10 cellular contexts compared by ENCODE assay signal in the genomic region with DNA sequence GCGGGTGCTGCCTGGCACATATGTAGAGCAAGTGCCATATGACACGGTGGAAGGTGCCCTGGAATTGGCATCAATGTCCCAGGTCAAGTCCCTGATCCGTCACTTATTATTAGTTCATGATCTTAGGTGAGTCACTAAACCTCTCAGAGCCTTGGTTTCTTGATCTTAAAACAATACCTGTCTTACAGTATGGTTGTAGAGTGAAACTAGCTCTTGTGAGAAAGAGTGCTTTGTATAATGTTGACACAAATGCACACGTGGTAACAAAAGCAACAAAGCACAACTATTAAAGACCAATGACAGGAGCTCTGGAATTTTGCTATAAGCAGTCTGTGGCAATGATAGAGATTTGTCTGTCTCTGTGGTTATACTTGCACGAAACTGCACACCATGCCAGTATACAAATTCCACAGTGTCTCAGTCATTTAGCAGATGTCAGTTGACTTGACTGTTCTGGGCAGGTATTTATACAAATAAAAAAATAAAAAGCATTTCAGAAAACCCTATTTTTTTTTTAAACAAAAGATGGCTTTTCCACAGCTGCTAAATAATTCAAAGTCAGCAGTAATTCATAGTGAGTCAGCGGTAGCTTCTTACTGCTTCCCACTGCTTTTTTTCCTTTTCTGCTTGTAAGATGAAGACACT. TPM values are rescaled to one million over a fixed set of nuclear protein-coding genes. Genes with fewer than 3 reads are reported as not detected.
DNase-seq lines count a peak whose midpoint lies in the region; ATAC-seq and TF ChIP-seq lines count a peak whose summit lies in the region.
"Had no signal": no experiment of that assay in that cellular context is flagged by ENCODE, and none has a peak within 500 bp of the region (broad histone marks: within the 10 kb centered on the region; RNA-seq: fewer than 3 reads in every experiment).

No MANE protein-coding gene starts in this region.

- H3K27me3 ChIP-seq in colonic mucosa: no peaks in the 10 kb centered on the region
- H3K27me3 ChIP-seq in BE2C: no peaks in the 10 kb centered on the region

- ATAC-seq in HG02981 (IDR thresholded peaks at IDR 0.05; ENCODE audit: unreplicated experiment): peak; percentile 46

- no peaks in the 10 kb centered on the region for H3K36me3 ChIP-seq in colonic mucosa
- H3K36me3 ChIP-seq in BE2C: no peaks in the 10 kb centered on the region

- no peak for TF ChIP-seq CTCF in AG10803 (conservative IDR thresholded peaks at IDR 0.05; ENCODE audit: low read length)
- no peak for TF ChIP-seq CTCF in astrocyte of the cerebellum (IDR thresholded peaks at IDR 0.05; ENCODE audit: low read depth, low read length, missing control alignments)
- no peak for TF ChIP-seq CTCF in colonic mucosa (IDR thresholded peaks at IDR 0.05)
- TF ChIP-seq CTCF in BE2C (IDR thresholded peaks at IDR 0.05; ENCODE audit: low read depth, low read length): no peak

- no peak overlapping the region for H3K27ac ChIP-seq in colonic mucosa
- H3K27ac ChIP-seq: parathyroid adenoma had no signal

- peak; percentile 95 for DNase-seq in AG10803 (ENCODE audit: low read depth)
- DNase-seq in astrocyte of the cerebellum (ENCODE audit: low read depth): peak; percentile 18
- peak; percentile 63 for DNase-seq in kidney glomerular epithelial cell (lab: John Stamatoyannopoulos, UW)
- no peak for DNase-seq in stimulated activated naive CD4-positive, alpha-beta T cell treated with Interleukin-2 at 50 U/mL for 16 hours (lab: John Stamatoyannopoulos, UW)
- no peak for DNase-seq in HuH-7.5 (ENCODE audit: low spot score)
- no peak for DNase-seq in colonic mucosa
- DNase-seq in BE2C: no peak
- DNase-seq: NCI-H510A treated with DMSO at 0.1 percent for 48 hours had no signal

- H3K4me1 ChIP-seq in colonic mucosa: no peaks in the 10 kb centered on the region
- no peaks in the 10 kb centered on the region for H3K4me1 ChIP-seq in BE2C
- H3K4me1 ChIP-seq: parathyroid adenoma had no signal

- no peak overlapping the region for H3K4me3 ChIP-seq in AG10803 (ENCODE audit: low read length)
- H3K4me3 ChIP-seq in astrocyte of the cerebellum (ENCODE audit: low read depth, low read length): no peak overlapping the region
- no peak overlapping the region for H3K4me3 ChIP-seq in colonic mucosa
- no peak overlapping the region for H3K4me3 ChIP-seq in BE2C (ENCODE audit: low read depth, low read length)

- H3K9me3 ChIP-seq in colonic mucosa (no peaks in the 10 kb centered on the region), BE2C (no peaks in the 10 kb centered on the region)

- no peak overlapping the region for H3K9ac ChIP-seq in colonic mucosa (ENCODE audit: low read depth in 2 of 2, low read length in 2 of 2)
- H3K9ac ChIP-seq: parathyroid adenoma had no signal

- intact Hi-C loops in colonic mucosa (cut with DNase I): no loop called here

- in situ Hi-C loops in astrocyte of the cerebellum (cut with HindIII; ENCODE audit: low sequenced_read_pairs): no loop called here

RNA-seq across cellular contexts. Expression of a gene that starts 19.7 kb away (rescaled TPM):
- total RNA-seq in colonic mucosa: 10 to 100 TPM; 23.3 to 80.4 TPM
- 9.4 TPM for polyA plus RNA-seq in BE2C (2012; ENCODE audit: insufficient read depth, insufficient read length, low read depth)

Comparison
In these comparisons a context has a peak if more than half of its experiments do, and no peak if none do; other contexts are left out.
1. DNase-seq: peak in AG10803 (single experiment), astrocyte of the cerebellum (single experiment) and kidney glomerular epithelial cell (single experiment); none in stimulated activated naive CD4-positive, alpha-beta T cell treated with Interleukin-2 at 50 U/mL for 16 hours (single experiment), HuH-7.5 (single experiment), colonic mucosa (single experiment) and BE2C (single experiment).